8 cellular contexts compared by ENCODE assay signal in the genomic region with DNA sequence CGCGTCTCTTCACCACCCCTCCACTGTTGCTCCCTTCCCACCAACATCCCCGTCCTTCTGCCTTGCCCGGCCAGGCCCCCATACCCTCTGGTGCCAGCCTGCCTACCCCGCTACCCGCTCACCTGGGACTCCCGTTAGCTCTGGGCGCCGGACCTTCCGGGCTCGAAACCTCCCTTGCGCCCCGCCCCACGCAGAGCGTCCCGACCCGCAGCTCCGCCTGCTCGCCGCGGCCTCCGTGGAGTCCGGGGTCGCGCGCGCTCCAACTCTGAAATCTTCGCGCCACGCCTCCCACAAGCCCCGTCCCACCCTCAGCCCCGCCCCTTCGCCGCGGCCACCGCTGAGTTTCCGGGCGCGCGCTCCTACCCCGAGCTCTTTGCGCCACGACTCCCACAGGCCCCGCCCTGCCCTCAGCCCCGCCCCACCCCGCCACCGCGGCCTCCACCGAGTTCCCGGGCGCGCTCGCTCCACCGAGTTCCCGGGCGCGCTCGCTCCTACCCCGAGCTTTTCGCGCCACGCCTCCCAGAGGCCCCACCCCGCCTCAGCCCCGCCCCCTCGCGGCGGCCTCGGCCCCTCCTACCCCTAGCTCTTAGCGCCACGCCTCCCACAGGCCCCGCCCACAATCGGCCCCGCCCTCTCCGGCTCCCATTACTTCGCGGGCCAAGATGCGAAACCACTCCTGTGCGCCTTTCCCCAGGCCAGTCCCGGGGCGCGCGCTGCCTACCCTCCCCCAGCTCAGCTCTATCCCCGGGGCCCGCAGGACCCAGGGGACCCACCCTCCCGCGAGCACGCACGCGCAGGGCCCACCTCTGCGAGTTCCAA. TPM values are rescaled to one million over a fixed set of nuclear protein-coding genes. Genes with fewer than 3 reads are reported as not detected.
DNase-seq lines count a peak whose midpoint lies in the region; ATAC-seq and TF ChIP-seq lines count a peak whose summit lies in the region.

A gene (minus strand): TSS at position 267 of the 819 bp plus-strand sequence. CDS start 5,617 bp downstream, outside the sequence.

- TF ChIP-seq POLR2A in lower leg skin (IDR thresholded peaks at IDR 0.05): peak in 1 of 2 donors; percentile 18

- H3K27ac Mint-ChIP-seq in CD4-positive, CD25-positive, alpha-beta regulatory T cell: peak within 1 kb of the TSS; percentile 94 to 98 (median 98)
- H3K27ac Mint-ChIP-seq in activated CD4-positive, alpha-beta memory T cell treated with anti-CD3 and anti-CD28 coated beads for 36 hours: peak within 1 kb of the TSS; percentile 90

- H3K9me3 ChIP-seq in CD4-positive, CD25-positive, alpha-beta regulatory T cell (ENCODE audit: control insufficient read depth in 2 of 2, low read length in 2 of 2): no peaks in the 10 kb centered on the region

- WGBS in lower leg skin, 2 donors: 0 to 1% methylated on average over 32 to 47 of the region's 90 CpGs

- POLR2A ChIA-PET in activated CD4-positive, alpha-beta memory T cell treated with anti-CD3 and anti-CD28 coated beads for 36 hours (lab: Charles Lee): interaction anchor here (0.5 to 2.6 kb wide), 8 partner anchors 21 to 112 kb away, joined by 3 to 15 read pairs (median 6); a partner anchor contains a TSS

- peak; percentile 95 to 98 (median 97) for DNase-seq in CD4-positive, CD25-positive, alpha-beta regulatory T cell
- DNase-seq in NCI-H774 (lab: John Stamatoyannopoulos, UW): peak; percentile 96
- DNase-seq in activated CD4-positive, alpha-beta memory T cell treated with anti-CD3 and anti-CD28 coated beads for 36 hours: peak; percentile 99
- DNase-seq in dermis microvascular lymphatic vessel endothelial cell (ENCODE audit: low read depth in 2 of 2): peak; percentile 78 to 96
- peak; percentile 96 to 100 for DNase-seq in lower leg skin (ENCODE audit: low spot score in 2 of 2)
- peak; percentile 95 to 99 for DNase-seq in stimulated activated CD4-positive, alpha-beta T cell treated with anti-CD3 and anti-CD28 coated beads, Interleukin-4, amount 100 ng/mL, for 4 hours

- no peaks in the 10 kb centered on the region for H3K27me3 ChIP-seq in CD4-positive, CD25-positive, alpha-beta regulatory T cell (ENCODE audit: control insufficient read depth, insufficient read depth, low read length)

- intact Hi-C loops in activated CD4-positive, alpha-beta memory T cell treated with anti-CD3 and anti-CD28 coated beads for 36 hours (cut with micrococcal nuclease): loop anchor here (1.0 to 5.0 kb wide), 5 partner anchors 55 to 618 kb away; a partner anchor contains a TSS
- intact Hi-C loops in lower leg skin (cut with DNase I; ENCODE audit: low total_unique reads): no loop called here

- peak; percentile 83 to 85 for ATAC-seq in CD4-positive, CD25-positive, alpha-beta regulatory T cell (ENCODE audit: low read depth in 2 of 2)
- ATAC-seq in GM19438 (IDR thresholded peaks at IDR 0.05; ENCODE audit: low read depth, unreplicated experiment) (peak; percentile 61), HG03571 (IDR thresholded peaks at IDR 0.05; ENCODE audit: unreplicated experiment) (peak; percentile 70)

- peak within 1 kb of the TSS; percentile 95 to 99 (median 98) for H3K4me3 Mint-ChIP-seq in CD4-positive, CD25-positive, alpha-beta regulatory T cell
- peak within 1 kb of the TSS; percentile 92 for H3K4me3 Mint-ChIP-seq in activated CD4-positive, alpha-beta memory T cell treated with anti-CD3 and anti-CD28 coated beads for 36 hours

- CTCF ChIA-PET in activated CD4-positive, alpha-beta memory T cell treated with anti-CD3 and anti-CD28 coated beads for 36 hours (lab: Charles Lee): interaction anchor here (0.7 to 9.2 kb wide), 10 partner anchors 9 to 136 kb away, joined by 3 to 76 read pairs (median 7); a partner anchor contains a TSS

- no peaks in the 10 kb centered on the region for H3K27me3 Mint-ChIP-seq in CD4-positive, CD25-positive, alpha-beta regulatory T cell
- no peaks in the 10 kb centered on the region for H3K27me3 Mint-ChIP-seq in activated CD4-positive, alpha-beta memory T cell treated with anti-CD3 and anti-CD28 coated beads for 36 hours

- peaks cover 0 to 2% (median 0%) of the 10 kb centered on the region in 7 donors for H3K9me3 Mint-ChIP-seq in CD4-positive, CD25-positive, alpha-beta regulatory T cell
- H3K9me3 Mint-ChIP-seq in activated CD4-positive, alpha-beta memory T cell treated with anti-CD3 and anti-CD28 coated beads for 36 hours: no peaks in the 10 kb centered on the region

- no peaks in the 10 kb centered on the region for H3K36me3 Mint-ChIP-seq in CD4-positive, CD25-positive, alpha-beta regulatory T cell
- H3K36me3 Mint-ChIP-seq in activated CD4-positive, alpha-beta memory T cell treated with anti-CD3 and anti-CD28 coated beads for 36 hours: peaks cover 11% of the 10 kb centered on the region

- no peaks in the 10 kb centered on the region for H3K36me3 ChIP-seq in CD4-positive, CD25-positive, alpha-beta regulatory T cell (ENCODE audit: control insufficient read depth, insufficient read depth, low read length)

- peak within 1 kb of the TSS; percentile 86 for H3K4me3 ChIP-seq in CD4-positive, CD25-positive, alpha-beta regulatory T cell (ENCODE audit: low read depth, low read length)
- H3K4me3 ChIP-seq in lower leg skin (ENCODE audit: low read depth, poor library complexity, severe bottlenecking): peak within 1 kb of the TSS; percentile 66

- peaks cover 17 to 60% (median 43%) of the 10 kb centered on the region in 4 donors for H3K4me1 Mint-ChIP-seq in CD4-positive, CD25-positive, alpha-beta regulatory T cell
- H3K4me1 Mint-ChIP-seq in activated CD4-positive, alpha-beta memory T cell treated with anti-CD3 and anti-CD28 coated beads for 36 hours (ENCODE audit: low read depth): peaks cover 48% of the 10 kb centered on the region

- H3K27ac ChIP-seq in CD4-positive, CD25-positive, alpha-beta regulatory T cell (ENCODE audit: insufficient read depth, low read length, poor library complexity, severe bottlenecking): peak within 1 kb of the TSS; percentile 87

- H3K4me1 ChIP-seq in CD4-positive, CD25-positive, alpha-beta regulatory T cell (ENCODE audit: control insufficient read depth, insufficient read depth, low read length, poor library complexity, severe bottlenecking): peaks cover 37% of the 10 kb centered on the region

- no peak for TF ChIP-seq CTCF in lower leg skin (IDR thresholded peaks at IDR 0.05)

RNA-seq across cellular contexts. Expression of the gene that starts here (rescaled TPM):
- total RNA-seq in CD4-positive, CD25-positive, alpha-beta regulatory T cell: 23.0 TPM
- polyA plus RNA-seq in CD4-positive, CD25-positive, alpha-beta regulatory T cell: 10 to 100 TPM; 57.6 to 74.7 (median 66.6) TPM
- total RNA-seq in activated CD4-positive, alpha-beta memory T cell treated with anti-CD3 and anti-CD28 coated beads for 36 hours: 10 to 100 TPM; 52.5 to 60.3 TPM
- total RNA-seq in dermis microvascular lymphatic vessel endothelial cell: 10.5 and 14.5 TPM in 2 replicates
- 10 to 100 TPM in 3 of 4 donors, 1 to 10 TPM in 1; 9.9 to 19.2 (median 12.4) TPM for total RNA-seq in lower leg skin

Comparison
In these comparisons a context has a peak if more than half of its experiments do, and no peak if none do; other contexts are left out.
1. Peak in every context shown above with its lines: DNase-seq, ATAC-seq, H3K4me3 ChIP-seq and H3K27ac ChIP-seq.